ENCODE assay signal across 1 cellular context in the genomic region with DNA sequence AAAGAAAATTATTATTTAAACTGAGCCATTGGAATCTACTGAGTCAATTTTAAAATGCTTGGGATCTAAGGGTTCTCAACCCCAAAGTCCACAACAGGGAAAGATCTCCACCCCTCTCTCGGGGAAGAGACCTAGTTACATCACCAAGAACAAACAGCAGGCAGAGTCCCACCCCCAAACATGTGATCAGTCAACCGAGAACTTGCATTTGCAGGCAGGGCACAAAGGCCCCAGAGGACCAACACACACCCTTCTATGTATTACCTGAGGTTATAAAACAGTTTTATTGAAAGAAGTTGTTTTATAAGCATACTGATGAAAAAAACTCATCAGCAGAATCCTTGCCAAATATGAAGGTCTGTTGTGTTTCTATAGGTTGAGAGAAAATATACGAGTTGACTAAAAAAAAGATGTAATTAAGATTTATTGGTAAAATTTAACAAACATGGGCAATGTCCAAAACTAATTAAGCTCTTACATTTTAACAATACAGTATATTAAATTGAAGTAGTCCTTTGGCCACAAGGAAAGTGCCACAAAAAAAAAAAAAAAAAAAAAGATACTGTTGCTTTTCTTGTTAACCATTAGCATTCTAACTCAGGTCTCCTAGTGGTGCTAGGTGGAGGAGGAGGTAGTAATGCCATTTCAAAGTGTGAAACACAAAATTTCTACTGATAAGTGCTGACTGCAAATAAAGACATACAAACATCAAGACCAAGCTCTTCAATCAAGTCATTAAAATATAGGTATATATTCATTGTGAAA.
TF ChIP-seq lines count a peak whose summit lies in the region.

No MANE protein-coding gene starts in this region.

TF ChIP-seq in HepG2, 621 proteins besides CTCF, POLR2A, EP300 and RAD21 (continued from another document and continues in another):
- TF ChIP-seq ZFP36 (IDR thresholded peaks at IDR 0.05; ENCODE audit: borderline replicate concordance, low read depth, low read length, partially characterized antibody) (no peak), ZNF740 (CRISPR knock-in tag; IDR thresholded peaks at IDR 0.05) (no peak), SP5 (CRISPR knock-in tag; IDR thresholded peaks at IDR 0.05; ENCODE audit: borderline replicate concordance, low read depth) (peak; percentile 99), SETDB1 (CRISPR knock-in tag; IDR thresholded peaks at IDR 0.05; ENCODE audit: borderline replicate concordance) (no peak), ZZZ3 (CRISPR knock-in tag; IDR thresholded peaks at IDR 0.05; ENCODE audit: borderline replicate concordance) (no peak), ZFP91 (CRISPR knock-in tag; IDR thresholded peaks at IDR 0.05; ENCODE audit: borderline replicate concordance) (no peak), HNRNPUL1 (IDR thresholded peaks at IDR 0.05; ENCODE audit: low read depth, low read length) (no peak), ZNF75D (CRISPR knock-in tag; IDR thresholded peaks at IDR 0.05; ENCODE audit: borderline replicate concordance) (no peak), U2AF1 (optimal IDR thresholded peaks at IDR 0.05; ENCODE audit: low read depth, low read length) (no peak), SIN3B (IDR thresholded peaks at IDR 0.05; ENCODE audit: low read length) (no peak), FOXC1 (CRISPR knock-in tag; IDR thresholded peaks at IDR 0.05; ENCODE audit: borderline replicate concordance) (no peak), ZNF441 (CRISPR knock-in tag; IDR thresholded peaks at IDR 0.05; ENCODE audit: borderline replicate concordance) (no peak), SCMH1 (CRISPR knock-in tag; IDR thresholded peaks at IDR 0.05; ENCODE audit: borderline replicate concordance) (no peak), ZNF724P (CRISPR knock-in tag; IDR thresholded peaks at IDR 0.05; ENCODE audit: borderline replicate concordance) (no peak), MIER2 (CRISPR knock-in tag; IDR thresholded peaks at IDR 0.05) (0 out of 2 replicates have a peak, but pooled peaks have one; percentile 16), ZNF121 (CRISPR knock-in tag; IDR thresholded peaks at IDR 0.05) (no peak), RORA (CRISPR knock-in tag; IDR thresholded peaks at IDR 0.05) (no peak), ZNF841 (CRISPR knock-in tag; IDR thresholded peaks at IDR 0.05; ENCODE audit: borderline replicate concordance) (no peak), JARID2 (CRISPR knock-in tag; IDR thresholded peaks at IDR 0.05; ENCODE audit: insufficient replicate concordance) (no peak), ATM (IDR thresholded peaks at IDR 0.05; ENCODE audit: borderline replicate concordance) (no peak), ZNF883 (CRISPR knock-in tag; IDR thresholded peaks at IDR 0.05; ENCODE audit: not compliant biosample characterization) (no peak), ZNF780A (CRISPR knock-in tag; IDR thresholded peaks at IDR 0.05) (no peak), ZNF576 (CRISPR knock-in tag; IDR thresholded peaks at IDR 0.05) (no peak), THYN1 (CRISPR knock-in tag; IDR thresholded peaks at IDR 0.05; ENCODE audit: borderline replicate concordance, low read depth) (no peak), ZIK1 (CRISPR knock-in tag; IDR thresholded peaks at IDR 0.05; ENCODE audit: borderline replicate concordance, low read depth) (no peak), ZNF7 (CRISPR knock-in tag; IDR thresholded peaks at IDR 0.05) (no peak), ZNF274 (CRISPR knock-in tag; IDR thresholded peaks at IDR 0.05) (no peak), SIX4 (CRISPR knock-in tag; IDR thresholded peaks at IDR 0.05) (peak; percentile 62; the same call in 1 of the 2 replicates), ZNF556 (CRISPR knock-in tag; IDR thresholded peaks at IDR 0.05; ENCODE audit: borderline replicate concordance) (no peak)
- TF ChIP-seq, protein P1, sequence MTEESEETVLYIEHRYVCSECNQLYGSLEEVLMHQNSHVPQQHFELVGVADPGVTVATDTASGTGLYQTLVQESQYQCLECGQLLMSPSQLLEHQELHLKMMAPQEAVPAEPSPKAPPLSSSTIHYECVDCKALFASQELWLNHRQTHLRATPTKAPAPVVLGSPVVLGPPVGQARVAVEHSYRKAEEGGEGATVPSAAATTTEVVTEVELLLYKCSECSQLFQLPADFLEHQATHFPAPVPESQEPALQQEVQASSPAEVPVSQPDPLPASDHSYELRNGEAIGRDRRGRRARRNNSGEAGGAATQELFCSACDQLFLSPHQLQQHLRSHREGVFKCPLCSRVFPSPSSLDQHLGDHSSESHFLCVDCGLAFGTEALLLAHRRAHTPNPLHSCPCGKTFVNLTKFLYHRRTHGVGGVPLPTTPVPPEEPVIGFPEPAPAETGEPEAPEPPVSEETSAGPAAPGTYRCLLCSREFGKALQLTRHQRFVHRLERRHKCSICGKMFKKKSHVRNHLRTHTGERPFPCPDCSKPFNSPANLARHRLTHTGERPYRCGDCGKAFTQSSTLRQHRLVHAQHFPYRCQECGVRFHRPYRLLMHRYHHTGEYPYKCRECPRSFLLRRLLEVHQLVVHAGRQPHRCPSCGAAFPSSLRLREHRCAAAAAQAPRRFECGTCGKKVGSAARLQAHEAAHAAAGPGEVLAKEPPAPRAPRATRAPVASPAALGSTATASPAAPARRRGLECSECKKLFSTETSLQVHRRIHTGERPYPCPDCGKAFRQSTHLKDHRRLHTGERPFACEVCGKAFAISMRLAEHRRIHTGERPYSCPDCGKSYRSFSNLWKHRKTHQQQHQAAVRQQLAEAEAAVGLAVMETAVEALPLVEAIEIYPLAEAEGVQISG (CRISPR knock-in tag; IDR thresholded peaks at IDR 0.05): peak; percentile 48; the same call in 1 of the 2 replicates
- TF ChIP-seq, protein P2, sequence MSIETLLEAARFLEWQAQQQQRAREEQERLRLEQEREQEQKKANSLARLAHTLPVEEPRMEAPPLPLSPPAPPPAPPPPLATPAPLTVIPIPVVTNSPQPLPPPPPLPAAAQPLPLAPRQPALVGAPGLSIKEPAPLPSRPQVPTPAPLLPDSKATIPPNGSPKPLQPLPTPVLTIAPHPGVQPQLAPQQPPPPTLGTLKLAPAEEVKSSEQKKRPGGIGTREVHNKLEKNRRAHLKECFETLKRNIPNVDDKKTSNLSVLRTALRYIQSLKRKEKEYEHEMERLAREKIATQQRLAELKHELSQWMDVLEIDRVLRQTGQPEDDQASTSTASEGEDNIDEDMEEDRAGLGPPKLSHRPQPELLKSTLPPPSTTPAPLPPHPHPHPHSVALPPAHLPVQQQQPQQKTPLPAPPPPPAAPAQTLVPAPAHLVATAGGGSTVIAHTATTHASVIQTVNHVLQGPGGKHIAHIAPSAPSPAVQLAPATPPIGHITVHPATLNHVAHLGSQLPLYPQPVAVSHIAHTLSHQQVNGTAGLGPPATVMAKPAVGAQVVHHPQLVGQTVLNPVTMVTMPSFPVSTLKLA (IDR thresholded peaks at IDR 0.05): no peak
- TF ChIP-seq, protein P3, sequence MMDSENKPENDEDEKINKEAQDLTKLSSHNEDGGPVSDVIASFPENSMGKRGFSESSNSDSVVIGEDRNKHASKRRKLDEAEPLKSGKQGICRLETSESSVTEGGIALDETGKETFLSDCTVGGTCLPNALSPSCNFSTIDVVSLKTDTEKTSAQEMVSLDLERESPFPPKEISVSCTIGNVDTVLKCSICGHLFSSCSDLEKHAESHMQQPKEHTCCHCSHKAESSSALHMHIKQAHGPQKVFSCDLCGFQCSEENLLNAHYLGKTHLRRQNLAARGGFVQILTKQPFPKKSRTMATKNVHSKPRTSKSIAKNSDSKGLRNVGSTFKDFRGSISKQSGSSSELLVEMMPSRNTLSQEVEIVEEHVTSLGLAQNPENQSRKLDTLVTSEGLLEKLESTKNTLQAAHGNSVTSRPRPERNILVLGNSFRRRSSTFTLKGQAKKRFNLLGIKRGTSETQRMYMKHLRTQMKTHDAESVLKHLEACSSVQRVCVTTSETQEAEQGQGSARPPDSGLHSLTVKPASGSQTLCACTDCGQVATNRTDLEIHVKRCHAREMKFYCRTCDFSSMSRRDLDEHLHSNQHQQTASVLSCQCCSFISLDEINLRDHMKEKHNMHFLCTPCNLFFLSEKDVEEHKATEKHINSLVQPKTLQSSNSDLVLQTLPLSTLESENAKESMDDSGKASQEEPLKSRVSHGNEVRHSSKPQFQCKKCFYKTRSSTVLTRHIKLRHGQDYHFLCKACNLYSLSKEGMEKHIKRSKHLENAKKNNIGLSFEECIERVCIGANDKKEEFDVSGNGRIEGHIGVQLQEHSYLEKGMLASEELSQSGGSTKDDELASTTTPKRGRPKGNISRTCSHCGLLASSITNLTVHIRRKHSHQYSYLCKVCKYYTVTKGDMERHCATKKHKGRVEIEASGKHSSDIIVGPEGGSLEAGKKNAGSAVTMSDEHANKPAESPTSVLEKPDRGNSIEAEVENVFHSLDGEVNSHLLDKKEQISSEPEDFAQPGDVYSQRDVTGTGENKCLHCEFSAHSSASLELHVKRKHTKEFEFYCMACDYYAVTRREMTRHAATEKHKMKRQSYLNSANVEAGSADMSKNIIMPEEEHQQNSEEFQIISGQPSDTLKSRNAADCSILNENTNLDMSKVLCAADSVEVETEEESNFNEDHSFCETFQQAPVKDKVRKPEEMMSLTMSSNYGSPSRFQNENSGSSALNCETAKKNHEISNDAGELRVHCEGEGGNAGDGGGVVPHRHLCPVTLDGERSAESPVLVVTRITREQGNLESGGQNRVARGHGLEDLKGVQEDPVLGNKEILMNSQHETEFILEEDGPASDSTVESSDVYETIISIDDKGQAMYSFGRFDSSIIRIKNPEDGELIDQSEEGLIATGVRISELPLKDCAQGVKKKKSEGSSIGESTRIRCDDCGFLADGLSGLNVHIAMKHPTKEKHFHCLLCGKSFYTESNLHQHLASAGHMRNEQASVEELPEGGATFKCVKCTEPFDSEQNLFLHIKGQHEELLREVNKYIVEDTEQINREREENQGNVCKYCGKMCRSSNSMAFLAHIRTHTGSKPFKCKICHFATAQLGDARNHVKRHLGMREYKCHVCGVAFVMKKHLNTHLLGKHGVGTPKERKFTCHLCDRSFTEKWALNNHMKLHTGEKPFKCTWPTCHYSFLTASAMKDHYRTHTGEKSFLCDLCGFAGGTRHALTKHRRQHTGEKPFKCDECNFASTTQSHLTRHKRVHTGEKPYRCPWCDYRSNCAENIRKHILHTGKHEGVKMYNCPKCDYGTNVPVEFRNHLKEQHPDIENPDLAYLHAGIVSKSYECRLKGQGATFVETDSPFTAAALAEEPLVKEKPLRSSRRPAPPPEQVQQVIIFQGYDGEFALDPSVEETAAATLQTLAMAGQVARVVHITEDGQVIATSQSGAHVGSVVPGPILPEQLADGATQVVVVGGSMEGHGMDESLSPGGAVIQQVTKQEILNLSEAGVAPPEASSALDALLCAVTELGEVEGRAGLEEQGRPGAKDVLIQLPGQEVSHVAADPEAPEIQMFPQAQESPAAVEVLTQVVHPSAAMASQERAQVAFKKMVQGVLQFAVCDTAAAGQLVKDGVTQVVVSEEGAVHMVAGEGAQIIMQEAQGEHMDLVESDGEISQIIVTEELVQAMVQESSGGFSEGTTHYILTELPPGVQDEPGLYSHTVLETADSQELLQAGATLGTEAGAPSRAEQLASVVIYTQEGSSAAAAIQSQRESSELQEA (CRISPR knock-in tag; IDR thresholded peaks at IDR 0.05; ENCODE audit: not compliant biosample characterization): no peak
- TF ChIP-seq, protein P4, sequence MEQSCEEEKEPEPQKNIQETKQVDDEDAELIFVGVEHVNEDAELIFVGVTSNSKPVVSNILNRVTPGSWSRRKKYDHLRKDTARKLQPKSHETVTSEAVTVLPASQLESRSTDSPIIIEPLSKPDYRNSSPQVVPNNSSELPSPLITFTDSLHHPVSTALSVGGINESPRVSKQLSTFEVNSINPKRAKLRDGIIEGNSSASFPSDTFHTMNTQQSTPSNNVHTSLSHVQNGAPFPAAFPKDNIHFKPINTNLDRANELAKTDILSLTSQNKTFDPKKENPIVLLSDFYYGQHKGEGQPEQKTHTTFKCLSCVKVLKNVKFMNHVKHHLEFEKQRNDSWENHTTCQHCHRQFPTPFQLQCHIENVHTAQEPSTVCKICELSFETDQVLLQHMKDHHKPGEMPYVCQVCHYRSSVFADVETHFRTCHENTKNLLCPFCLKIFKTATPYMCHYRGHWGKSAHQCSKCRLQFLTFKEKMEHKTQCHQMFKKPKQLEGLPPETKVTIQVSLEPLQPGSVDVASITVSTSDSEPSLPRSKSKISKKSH (CRISPR knock-in tag; IDR thresholded peaks at IDR 0.05; ENCODE audit: borderline replicate concordance): no peak
